Comparison of ENCODE assay signal across 30 cellular contexts in genomic region chr18:58700209-58700608, GRCh38.
"Had no signal": no experiment of that assay in that cellular context is flagged by ENCODE, and none has a peak within 500 bp of the region (broad histone marks: within the 10 kb centered on the region; RNA-seq: fewer than 3 reads in every experiment).

No MANE protein-coding gene starts in this region.

- H3K27ac Mint-ChIP-seq: mesothelial cell of epicardium; natural killer cell treated with Interleukin-12 subunit alpha and Interleukin-12 subunit beta and Interleukin-15 and Interleukin-18, amount 100 ng/mL, for 72 hours; stimulated activated effector memory CD8-positive, alpha-beta T cell treated with anti-CD3 and anti-CD28 coated beads, Interleukin-12 subunit alpha, Interleukin-12 subunit beta, amount 100 ng/mL, for 72 hours had no signal

- H3K27me3 ChIP-seq: pancreas, sigmoid colon, spleen, suprapubic skin, tibial artery, upper lobe of right lung had no signal

- H3K27ac ChIP-seq: pancreas, prostate gland, sigmoid colon, spleen, suprapubic skin, thoracic aorta, tibial artery, upper lobe of right lung had no signal

- H3K27me3 Mint-ChIP-seq: naive thymus-derived CD4-positive, alpha-beta T cell; natural killer cell treated with Interleukin-12 subunit alpha and Interleukin-12 subunit beta and Interleukin-15 and Interleukin-18, amount 100 ng/mL, for 72 hours; stimulated activated naive CD8-positive, alpha-beta T cell treated with anti-CD3 and anti-CD28 coated beads, Interleukin-15, Interleukin-2, amounts not matched to agents 100 ng/mL and 50 ng/mL, for 24 hours had no signal

- FAIRE-seq: keratinocyte, pancreas, small intestine, urothelium cell line had no signal

- DNase-seq: hippocampal formation; kidney glomerular epithelial cell; left cardiac atrium; mesendoderm; mucosa of descending colon; naive thymus-derived CD4-positive, alpha-beta T cell; nucleus accumbens; pancreas; posterior cingulate gyrus; retina; right cardiac atrium; sigmoid colon; spleen; stimulated activated CD4-positive, alpha-beta T cell treated with anti-CD3 and anti-CD28 coated beads, Interleukin-4, amount 100 ng/mL, for 24 hours; stimulated activated naive CD4-positive, alpha-beta T cell; tibial artery; trophoblast cell; upper lobe of right lung had no signal

- H3K9me3 ChIP-seq: mucosa of descending colon, pancreas, prostate gland, sigmoid colon, spleen, suprapubic skin, thoracic aorta, tibial artery, upper lobe of right lung had no signal

- ATAC-seq: left cardiac atrium; left lobe of liver; mucosa of descending colon; naive thymus-derived CD4-positive, alpha-beta T cell; natural killer cell treated with Interleukin-12 subunit alpha and Interleukin-12 subunit beta and Interleukin-15 and Interleukin-18, amount 100 ng/mL, for 72 hours; pancreas; right cardiac atrium; stimulated activated effector memory CD8-positive, alpha-beta T cell treated with anti-CD3 and anti-CD28 coated beads, Interleukin-12 subunit alpha, Interleukin-12 subunit beta, amount 100 ng/mL, for 72 hours; upper lobe of right lung had no signal

- H3K36me3 ChIP-seq: pancreas had no signal

- H3K4me1 ChIP-seq: pancreas, prostate gland, sigmoid colon, suprapubic skin, tibial artery, upper lobe of right lung had no signal

- H3K9me3 Mint-ChIP-seq: mesothelial cell of epicardium; natural killer cell treated with Interleukin-12 subunit alpha and Interleukin-12 subunit beta and Interleukin-15 and Interleukin-18, amount 100 ng/mL, for 72 hours; stimulated activated effector memory CD8-positive, alpha-beta T cell treated with anti-CD3 and anti-CD28 coated beads, Interleukin-12 subunit alpha, Interleukin-12 subunit beta, amount 100 ng/mL, for 72 hours; stimulated activated naive CD8-positive, alpha-beta T cell treated with anti-CD3 and anti-CD28 coated beads, Interleukin-15, Interleukin-2, amounts not matched to agents 100 ng/mL and 50 ng/mL, for 24 hours had no signal

- H3K4me3 Mint-ChIP-seq: mesothelial cell of epicardium; naive thymus-derived CD4-positive, alpha-beta T cell; natural killer cell treated with Interleukin-12 subunit alpha and Interleukin-12 subunit beta and Interleukin-15 and Interleukin-18, amount 100 ng/mL, for 72 hours; stimulated activated effector memory CD8-positive, alpha-beta T cell treated with anti-CD3 and anti-CD28 coated beads, Interleukin-12 subunit alpha, Interleukin-12 subunit beta, amount 100 ng/mL, for 72 hours; stimulated activated naive CD8-positive, alpha-beta T cell treated with anti-CD3 and anti-CD28 coated beads, Interleukin-15, Interleukin-2, amounts not matched to agents 100 ng/mL and 50 ng/mL, for 24 hours had no signal

- H3K4me3 ChIP-seq: lung, mucosa of descending colon, pancreas, prostate gland, sigmoid colon, spleen, suprapubic skin, thoracic aorta, tibial artery, upper lobe of right lung had no signal
